In the genomic region with DNA sequence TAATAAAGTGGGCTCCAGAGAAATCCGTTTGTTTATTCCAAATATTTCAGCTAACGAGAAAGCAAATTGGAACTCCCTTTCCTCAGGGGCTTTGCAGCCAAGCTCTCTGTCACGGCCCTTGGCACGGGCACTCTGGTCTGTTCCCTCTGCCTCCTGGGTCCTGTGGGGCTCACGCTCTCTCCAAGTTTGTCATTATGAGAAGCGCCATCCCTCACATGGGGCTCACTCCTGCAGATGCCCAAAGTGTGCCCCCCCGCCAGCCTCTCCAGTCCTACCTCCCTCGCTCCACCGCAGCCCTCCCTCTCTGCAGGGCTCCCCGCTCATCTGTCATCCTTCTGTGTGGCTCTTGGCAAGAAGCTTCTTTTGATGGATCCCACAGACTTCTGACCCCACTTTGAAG, we compare ENCODE assay signal across 22 cellular contexts.
"Had no signal": no experiment of that assay in that cellular context is flagged by ENCODE, and none has a peak within 500 bp of the region (broad histone marks: within the 10 kb centered on the region; RNA-seq: fewer than 3 reads in every experiment).

No MANE protein-coding gene starts in this region.

- H3K4me3 ChIP-seq: body of pancreas, K562, Peyer's patch had no signal

- H3K36me3 ChIP-seq: Peyer's patch had no signal

- ATAC-seq: activated CD8-positive, alpha-beta T cell treated with anti-CD3 and anti-CD28 coated beads, Interleukin-2, amount 10 ng/mL, durations not matched to agents 7 days and 5 days; body of pancreas; K562; T-helper 17 cell; WTC11 had no signal

- H3K9me3 ChIP-seq: body of pancreas, Peyer's patch had no signal

- H3K27ac ChIP-seq: body of pancreas, Peyer's patch, RWPE1 had no signal

- H3K4me1 ChIP-seq: body of pancreas, Peyer's patch had no signal

- DNase-seq: activated CD4-positive, alpha-beta T cell treated with anti-CD3 and anti-CD28 coated beads for 48 hours; activated CD4-positive, alpha-beta T cell treated with anti-CD3 and anti-CD28 coated beads, Interleukin-2, amount 50 U/mL, for 4 hours; activated CD4-positive, CD25-positive, alpha-beta regulatory T cell treated with anti-CD3 and anti-CD28 coated beads, Interleukin-2, amount 50 U/mL, for 72 hours; activated CD8-positive, alpha-beta memory T cell treated with anti-CD3 and anti-CD28 coated beads, Interleukin-2, amount 50 U/mL, for 48 hours; activated CD8-positive, alpha-beta T cell treated with anti-CD3 and anti-CD28 coated beads, Interleukin-2, amount 10 ng/mL, durations not matched to agents 7 days and 5 days; activated naive CD4-positive, alpha-beta T cell treated with anti-CD3 and anti-CD28 coated beads, Interleukin-2, amount 50 U/mL, for 16 hours; activated T-cell treated with anti-CD3 and anti-CD28 coated beads, Interleukin-2, amount 50 U/mL, for 1 hour; aorta; body of pancreas; Kasumi-1; NCI-H1048; NCI-H2029; NCI-H2107; NCI-H510A treated with DMSO at 0.1 percent for 48 hours; NCI-H69; Peyer's patch; SHP77 treated with DMSO at 0.1 percent for 48 hours; T-helper 17 cell; T-helper 9 cell had no signal

- H3K27me3 ChIP-seq: body of pancreas, Peyer's patch had no signal
